ENCODE assay signal across 8 cellular contexts in the genomic region with DNA sequence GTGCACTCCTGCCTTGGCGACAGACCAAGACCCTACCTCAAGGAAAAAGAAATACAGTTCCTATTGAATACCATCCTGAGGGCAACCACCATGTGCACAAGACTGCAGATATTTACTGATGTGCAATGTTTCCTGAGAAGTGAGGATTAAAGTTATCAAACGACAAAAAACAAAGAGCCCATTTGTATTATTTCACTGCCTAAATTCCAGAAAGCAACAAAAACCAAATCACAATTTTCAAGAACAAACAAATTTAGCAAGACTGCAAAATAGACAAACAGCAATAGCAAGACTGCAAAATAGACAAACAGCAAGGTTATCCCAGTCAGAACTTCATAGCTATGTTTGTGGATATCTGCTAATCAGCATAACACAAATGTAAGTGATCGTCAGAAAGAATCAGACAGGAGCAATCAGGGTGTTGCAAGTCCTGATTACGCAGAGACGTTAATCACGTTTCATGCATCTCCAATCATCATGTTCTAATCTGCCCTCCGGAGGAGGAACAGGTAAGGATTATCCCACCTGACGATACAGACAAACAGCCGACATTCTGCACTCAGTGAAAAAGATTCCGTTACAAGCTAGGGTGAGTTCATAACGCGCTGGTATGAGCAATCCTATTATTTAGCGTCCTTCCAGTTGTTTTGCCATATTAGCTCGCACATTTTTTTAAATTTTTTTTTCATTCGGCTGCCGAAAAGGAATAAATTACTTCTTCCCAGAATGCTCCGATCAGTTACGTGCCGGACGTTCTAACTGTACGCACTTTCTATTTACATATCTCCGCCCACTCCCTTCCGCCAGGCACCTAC. TPM values are rescaled to one million over a fixed set of nuclear protein-coding genes. Genes with fewer than 3 reads are reported as not detected.
DNase-seq lines count a peak whose midpoint lies in the region; ATAC-seq lines count a peak whose summit lies in the region.

No MANE protein-coding gene starts in this region.

- peak; percentile 97 for DNase-seq in CD1c-positive myeloid dendritic cell (ENCODE audit: extremely low spot score)
- peak; percentile 99 for DNase-seq in NCI-H460 (ENCODE audit: extremely low read depth, low read depth)
- DNase-seq in activated CD4-positive, CD25-positive, alpha-beta regulatory T cell treated with anti-CD3 and anti-CD28 coated beads, Interleukin-2, amount 50 U/mL, for 72 hours: peak; percentile 61
- peak; percentile 93 for DNase-seq in dedifferentiated amniotic fluid mesenchymal stem cell (ENCODE audit: extremely low spot score)
- DNase-seq in left lobe of liver (ENCODE audit: low spot score): peak; percentile 83
- peak; percentile 87 for DNase-seq in stimulated activated CD4-positive, alpha-beta T cell treated with anti-CD3 and anti-CD28 coated beads, Interleukin-4, amount 100 ng/mL, for 24 hours

- ATAC-seq in GM19328 (IDR thresholded peaks at IDR 0.05; ENCODE audit: unreplicated experiment) (peak; percentile 72), HG03442 (IDR thresholded peaks at IDR 0.05; ENCODE audit: unreplicated experiment) (peak; percentile 65), left lobe of liver (peak; percentile 86)

RNA-seq across cellular contexts. Expression of gene TMEM107, which starts 2.9 kb away (rescaled TPM):
- total RNA-seq in NCI-H460 (2014; rRNA removed; shearing (Covaris generic)): 26.6 and 27.9 TPM in 2 replicates
- polyA plus RNA-seq in NCI-H460 (2014; cell fraction: nucleus; rRNA removed): 40.3 and 47.0 TPM in 2 replicates
- total RNA-seq in left lobe of liver: 3.6 TPM

RNA-seq across cellular contexts. Expression of gene VAMP2, which starts 10.5 kb away (rescaled TPM):
- total RNA-seq in NCI-H460 (2014; rRNA removed; shearing (Covaris generic)): 6.0 and 8.0 TPM in 2 replicates
- polyA plus RNA-seq in NCI-H460 (2014; cell fraction: nucleus; rRNA removed): 22.7 and 31.1 TPM in 2 replicates
- total RNA-seq in left lobe of liver: 18.1 TPM

RNA-seq across cellular contexts. Expression of gene BORCS6, which starts 16.7 kb away (rescaled TPM):
- 4.0 and 5.5 TPM in 2 replicates for total RNA-seq in NCI-H460 (2014; rRNA removed; shearing (Covaris generic))
- 5.7 and 9.9 TPM in 2 replicates for polyA plus RNA-seq in NCI-H460 (2014; cell fraction: nucleus; rRNA removed)
- 4.5 TPM for total RNA-seq in left lobe of liver

RNA-seq across cellular contexts. Expression of gene PER1, which starts 21.1 kb away (rescaled TPM):
- 4.6 and 6.5 TPM in 2 replicates for total RNA-seq in NCI-H460 (2014; rRNA removed; shearing (Covaris generic))
- 5.3 and 12.2 TPM in 2 replicates for polyA plus RNA-seq in NCI-H460 (2014; cell fraction: nucleus; rRNA removed)
- 108 TPM for total RNA-seq in left lobe of liver

RNA-seq across cellular contexts. Expression of gene AURKB, which starts 37.1 kb away (rescaled TPM):
- total RNA-seq in NCI-H460 (2014; rRNA removed; shearing (Covaris generic)): 64.1 and 69.2 TPM in 2 replicates
- polyA plus RNA-seq in NCI-H460 (2014; cell fraction: nucleus; rRNA removed): 173 and 244 TPM in 2 replicates
- total RNA-seq in left lobe of liver: 0.68 TPM

Comparison
In these comparisons a context has a peak if more than half of its experiments do, and no peak if none do; other contexts are left out.
1. Peak in every context shown above with its lines: DNase-seq and ATAC-seq.